Comparison of ENCODE assay signal across 34 cellular contexts in the genomic region with DNA sequence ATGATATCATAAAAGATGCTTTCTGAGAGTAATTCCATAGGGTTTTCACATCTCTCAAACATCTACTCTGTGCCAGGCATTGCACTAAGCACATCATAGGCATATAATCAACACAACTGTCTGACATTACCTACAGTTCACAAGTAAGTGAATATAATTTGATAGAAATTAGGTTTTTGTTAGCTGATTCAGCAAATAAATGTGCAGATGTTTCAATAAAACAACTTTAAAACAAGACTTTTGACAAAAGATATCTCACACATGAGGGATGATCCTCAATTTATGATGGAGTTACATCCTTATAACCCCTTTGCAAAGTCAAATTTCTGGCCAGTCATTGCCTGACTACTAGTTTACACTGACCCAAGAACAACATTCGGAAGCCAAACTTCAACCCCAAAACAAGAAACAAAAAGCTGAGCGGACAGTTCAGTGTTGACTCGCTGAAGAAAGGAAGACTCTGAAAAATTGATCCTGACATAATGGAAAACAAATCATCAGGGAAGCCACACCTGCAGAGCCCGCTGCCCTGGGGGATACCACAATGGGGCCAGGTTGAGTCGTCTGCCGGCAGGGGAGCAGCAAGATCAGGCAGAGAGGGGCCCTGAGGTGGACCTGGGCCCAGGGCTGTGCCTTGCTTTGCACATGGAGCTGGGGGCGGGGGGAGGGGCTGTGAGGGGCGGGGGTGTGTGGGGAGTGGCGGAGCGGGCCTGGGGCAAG.
"Had no signal": no experiment of that assay in that cellular context is flagged by ENCODE, and none has a peak within 500 bp of the region (broad histone marks: within the 10 kb centered on the region; RNA-seq: fewer than 3 reads in every experiment).

No MANE protein-coding gene starts in this region.

- H3K4me1 Mint-ChIP-seq: activated B cell treated with CpG ODN at 0.5 μM for 24 hours; activated naive CD4-positive, alpha-beta T cell treated with anti-CD3 and anti-CD28 coated beads, Interleukin-2, amount 50 U/mL, for 24 hours; activated naive CD8-positive, alpha-beta T cell treated with anti-CD3 and anti-CD28 coated beads for 36 hours; activated naive CD8-positive, alpha-beta T cell treated with anti-CD3 and anti-CD28 coated beads, Interleukin-2, amount 50 U/mL, for 24 hours; central memory CD8-positive, alpha-beta T cell had no signal

- H3K27me3 Mint-ChIP-seq: activated B cell treated with CpG ODN at 0.5 μM for 24 hours; activated CD8-positive, alpha-beta T cell treated with anti-CD3 and anti-CD28 coated beads for 36 hours; activated naive CD4-positive, alpha-beta T cell treated with anti-CD3 and anti-CD28 coated beads, Interleukin-2, amount 50 U/mL, for 24 hours; activated naive CD8-positive, alpha-beta T cell treated with anti-CD3 and anti-CD28 coated beads for 36 hours; activated naive CD8-positive, alpha-beta T cell treated with anti-CD3 and anti-CD28 coated beads, Interleukin-2, amount 50 U/mL, for 24 hours; activated T-helper 17 cell treated with anti-CD3 and anti-CD28 coated beads, Interleukin-2, amount 50 U/mL, for 72 hours; dendritic cell treated with granulocyte-macrophage colony-stimulating factor and Interleukin-4, amounts not matched to agents 40 ng/mL and 50 ng/mL, for 4 days had no signal

- H3K36me3 ChIP-seq: adrenal gland, ascending aorta, esophagus muscularis mucosa, gastrocnemius medialis, heart left ventricle, WERI-Rb-1 had no signal

- H3K27me3 ChIP-seq: adrenal gland, ascending aorta, dorsolateral prefrontal cortex, esophagus muscularis mucosa, foreskin keratinocyte, gastrocnemius medialis, heart left ventricle had no signal

- H3K4me1 ChIP-seq: adrenal gland, ascending aorta, esophagus muscularis mucosa, foreskin keratinocyte, gastrocnemius medialis, heart left ventricle had no signal

- H3K27ac ChIP-seq: adrenal gland, ascending aorta, coronary artery, dorsolateral prefrontal cortex, esophagus muscularis mucosa, foreskin keratinocyte, gastrocnemius medialis, heart left ventricle, WERI-Rb-1 had no signal

- DNase-seq: activated B cell treated with CpG ODN at 0.5 μM for 24 hours; activated CD4-positive, alpha-beta T cell treated with anti-CD3 and anti-CD28 coated beads for 48 hours; activated CD4-positive, alpha-beta T cell treated with anti-CD3 and anti-CD28 coated beads, Interleukin-2, amount 50 U/mL, for 1 hour; activated CD4-positive, alpha-beta T cell treated with anti-CD3 and anti-CD28 coated beads, Interleukin-2, amount 50 U/mL, for 48 hours; activated CD8-positive, alpha-beta memory T cell treated with anti-CD3 and anti-CD28 coated beads for 24 hours; activated CD8-positive, alpha-beta T cell treated with anti-CD3 and anti-CD28 coated beads for 36 hours; activated effector memory CD4-positive, alpha-beta T cell treated with Interleukin-2 at 50 U/mL for 16 hours; activated naive CD4-positive, alpha-beta T cell treated with anti-CD3 and anti-CD28 coated beads for 36 hours; activated naive CD8-positive, alpha-beta T cell treated with anti-CD3 and anti-CD28 coated beads for 36 hours; activated naive CD8-positive, alpha-beta T cell treated with anti-CD3 and anti-CD28 coated beads, Interleukin-2, amount 50 U/mL, for 24 hours; activated T-cell treated with anti-CD3 and anti-CD28 coated beads, Interleukin-2, amount 50 U/mL, for 4 hours; adrenal gland; dorsolateral prefrontal cortex; effector memory CD4-positive, alpha-beta T cell; endodermal cell; erythroblast; foreskin keratinocyte; gastrocnemius medialis; glutamatergic neuron; T-helper 17 cell; T1000; WERI-Rb-1 had no signal

- H3K9me3 ChIP-seq: adrenal gland, ascending aorta, esophagus muscularis mucosa, gastrocnemius medialis, heart left ventricle had no signal

- H3K4me3 ChIP-seq: adrenal gland, ascending aorta, coronary artery, dorsolateral prefrontal cortex, esophagus muscularis mucosa, gastrocnemius medialis, heart left ventricle had no signal

- H3K4me3 Mint-ChIP-seq: activated B cell treated with CpG ODN at 0.5 μM for 24 hours; activated CD8-positive, alpha-beta T cell treated with anti-CD3 and anti-CD28 coated beads for 36 hours; activated naive CD4-positive, alpha-beta T cell treated with anti-CD3 and anti-CD28 coated beads for 36 hours; activated naive CD4-positive, alpha-beta T cell treated with anti-CD3 and anti-CD28 coated beads, Interleukin-2, amount 50 U/mL, for 24 hours; activated naive CD8-positive, alpha-beta T cell treated with anti-CD3 and anti-CD28 coated beads for 36 hours; activated naive CD8-positive, alpha-beta T cell treated with anti-CD3 and anti-CD28 coated beads, Interleukin-2, amount 50 U/mL, for 24 hours; activated T-cell treated with anti-CD3 and anti-CD28 coated beads, Interleukin-2, amount 50 U/mL, for 4 hours; activated T-helper 17 cell treated with anti-CD3 and anti-CD28 coated beads, Interleukin-2, amount 50 U/mL, for 72 hours; brain; central memory CD8-positive, alpha-beta T cell; dendritic cell treated with granulocyte-macrophage colony-stimulating factor and Interleukin-4, amounts not matched to agents 40 ng/mL and 50 ng/mL, for 4 days; endodermal cell; T-helper 17 cell; T-helper 2 cell treated with Interferon-gamma antibody and Interleukin-4, amounts not matched to agents 5 μg/mL and 100 μg/mL, for 36 hours had no signal

- H3K9me3 Mint-ChIP-seq: activated B cell treated with CpG ODN at 0.5 μM for 24 hours; activated CD8-positive, alpha-beta T cell treated with anti-CD3 and anti-CD28 coated beads for 36 hours; activated naive CD4-positive, alpha-beta T cell treated with anti-CD3 and anti-CD28 coated beads for 36 hours; activated naive CD4-positive, alpha-beta T cell treated with anti-CD3 and anti-CD28 coated beads, Interleukin-2, amount 50 U/mL, for 24 hours; activated naive CD8-positive, alpha-beta T cell treated with anti-CD3 and anti-CD28 coated beads for 36 hours; activated naive CD8-positive, alpha-beta T cell treated with anti-CD3 and anti-CD28 coated beads, Interleukin-2, amount 50 U/mL, for 24 hours; activated T-cell treated with anti-CD3 and anti-CD28 coated beads, Interleukin-2, amount 50 U/mL, for 4 hours; activated T-helper 17 cell treated with anti-CD3 and anti-CD28 coated beads, Interleukin-2, amount 50 U/mL, for 72 hours; brain; central memory CD8-positive, alpha-beta T cell; T-helper 2 cell treated with Interferon-gamma antibody and Interleukin-4, amounts not matched to agents 5 μg/mL and 100 μg/mL, for 36 hours had no signal

- H3K36me3 Mint-ChIP-seq: activated naive CD4-positive, alpha-beta T cell treated with anti-CD3 and anti-CD28 coated beads, Interleukin-2, amount 50 U/mL, for 24 hours; activated naive CD8-positive, alpha-beta T cell treated with anti-CD3 and anti-CD28 coated beads for 36 hours; brain had no signal

- FAIRE-seq: bronchial epithelial cell had no signal

- H3K27ac Mint-ChIP-seq: activated B cell treated with CpG ODN at 0.5 μM for 24 hours; activated CD8-positive, alpha-beta T cell treated with anti-CD3 and anti-CD28 coated beads for 36 hours; activated naive CD4-positive, alpha-beta T cell treated with anti-CD3 and anti-CD28 coated beads for 36 hours; activated naive CD4-positive, alpha-beta T cell treated with anti-CD3 and anti-CD28 coated beads, Interleukin-2, amount 50 U/mL, for 24 hours; activated naive CD8-positive, alpha-beta T cell treated with anti-CD3 and anti-CD28 coated beads for 36 hours; activated naive CD8-positive, alpha-beta T cell treated with anti-CD3 and anti-CD28 coated beads, Interleukin-2, amount 50 U/mL, for 24 hours; activated T-helper 17 cell treated with anti-CD3 and anti-CD28 coated beads, Interleukin-2, amount 50 U/mL, for 72 hours; brain; dendritic cell treated with granulocyte-macrophage colony-stimulating factor and Interleukin-4, amounts not matched to agents 40 ng/mL and 50 ng/mL, for 4 days; endodermal cell; T-helper 17 cell; T-helper 2 cell treated with Interferon-gamma antibody and Interleukin-4, amounts not matched to agents 5 μg/mL and 100 μg/mL, for 36 hours had no signal

- ATAC-seq: activated CD4-positive, CD25-positive, alpha-beta regulatory T cell treated with anti-CD3 and anti-CD28 coated beads, Interleukin-2, amount 50 U/mL, for 24 hours; activated CD8-positive, alpha-beta T cell treated with anti-CD3 and anti-CD28 coated beads for 36 hours; activated naive CD8-positive, alpha-beta T cell treated with anti-CD3 and anti-CD28 coated beads, Interleukin-2, amount 50 U/mL, for 24 hours; activated T-helper 17 cell treated with anti-CD3 and anti-CD28 coated beads, Interleukin-2, amount 50 U/mL, for 72 hours; foreskin keratinocyte; gastrocnemius medialis; T-helper 17 cell had no signal
